8 cellular contexts compared by ENCODE assay signal in genomic region chr6:46652603-46653438, GRCh38. TPM values are rescaled to one million over a fixed set of nuclear protein-coding genes. Genes with fewer than 3 reads are reported as not detected.
A peak's percentile ranks its signal among the peaks of the same experiment; 100 is the strongest.
DNase-seq lines count a peak whose midpoint lies in the region; ATAC-seq and TF ChIP-seq lines count a peak whose summit lies in the region.

TSS of gene CYP39A1 (minus strand) at chr6:46652818. CDS start at chr6:46652582, 236 bp downstream.
TSS of gene SLC25A27 (plus strand) at chr6:46652975. CDS start at chr6:46653193, 218 bp downstream.

- H3K36me3 Mint-ChIP-seq in central memory CD8-positive, alpha-beta T cell (ENCODE audit: insufficient read depth) = peaks cover 5% of the 10 kb centered on the region

- no peaks in the 10 kb centered on the region for H3K9me3 Mint-ChIP-seq in central memory CD8-positive, alpha-beta T cell

- H3K4me1 ChIP-seq in smooth muscle cell (ENCODE audit: low read depth) = no peaks in the 10 kb centered on the region

- no peaks in the 10 kb centered on the region for H3K79me2 ChIP-seq in smooth muscle cell (ENCODE audit: low read depth)

- H3K4me3 ChIP-seq in smooth muscle cell = peak within 1 kb of the TSS; percentile 79

- no peak within 1 kb of the TSS for H3K27ac Mint-ChIP-seq in central memory CD8-positive, alpha-beta T cell (ENCODE audit: low read depth)

- peak; percentile 59 for DNase-seq in SIG-M5 treated with dmso at 0.1 percent for 504 hours (lab: John Stamatoyannopoulos, UW; ENCODE audit: unreplicated experiment)
- DNase-seq in SIG-M5 (lab: John Stamatoyannopoulos, UW) = no peak
- DNase-seq in NCI-H2196 treated with DMSO at 0.1 percent for 48 hours (lab: John Stamatoyannopoulos, UW; ENCODE audit: unreplicated experiment) = peak; percentile 75
- peak; percentile 36 for DNase-seq in activated CD4-positive, CD25-positive, alpha-beta regulatory T cell treated with anti-CD3 and anti-CD28 coated beads, Interleukin-2, amount 50 U/mL, for 16 hours (ENCODE audit: low read depth, low spot score)
- DNase-seq in central memory CD8-positive, alpha-beta T cell (ENCODE audit: low spot score in 2 of 2) = peak; percentile 37 to 49
- DNase-seq in inferior parietal cortex (ENCODE audit: extremely low spot score) = peak; percentile 90
- DNase-seq in smooth muscle cell (lab: John Stamatoyannopoulos, UW; ENCODE audit: unreplicated experiment) = peak; percentile 60

- peak within 1 kb of the TSS; percentile 31 for H3K9ac ChIP-seq in smooth muscle cell (ENCODE audit: low read depth)

- no peak for TF ChIP-seq CTCF in smooth muscle cell (IDR thresholded peaks at IDR 0.05; ENCODE audit: borderline replicate concordance, insufficient read depth, poor library complexity, severe bottlenecking)

- peak within 1 kb of the TSS; percentile 83 for H3K4me2 ChIP-seq in smooth muscle cell

- H3K4me1 Mint-ChIP-seq in central memory CD8-positive, alpha-beta T cell = peaks cover 13% of the 10 kb centered on the region

- H3K27me3 Mint-ChIP-seq in central memory CD8-positive, alpha-beta T cell = peaks cover 70% of the 10 kb centered on the region

- H3K4me3 Mint-ChIP-seq in central memory CD8-positive, alpha-beta T cell = peak within 1 kb of the TSS; percentile 82

- peak; percentile 100 for ATAC-seq in HG03108 (IDR thresholded peaks at IDR 0.05; ENCODE audit: unreplicated experiment)
- ATAC-seq in central memory CD8-positive, alpha-beta T cell (replicated peaks; ENCODE audit: extremely low read depth, poor library complexity, severe bottlenecking) = peak; percentile 96

- WGBS in smooth muscle cell (ENCODE audit: low lambda C conversion rate) = under 1% methylated on average over 59 of the region's 72 CpGs

- H3K9me3 ChIP-seq in smooth muscle cell (replicated peaks; ENCODE audit: low read depth) = no peaks in the 10 kb centered on the region

- no peaks in the 10 kb centered on the region for H4K20me1 ChIP-seq in smooth muscle cell (ENCODE audit: low read depth)

- peaks cover 19% of the 10 kb centered on the region for H3K27me3 ChIP-seq in smooth muscle cell (ENCODE audit: low read depth)

- H3F3A ChIP-seq in smooth muscle cell (ENCODE audit: low read depth) = no peaks in the 10 kb centered on the region

- H3K36me3 ChIP-seq in smooth muscle cell (ENCODE audit: low read depth) = no peaks in the 10 kb centered on the region

- peak within 1 kb of the TSS; percentile 81 for H2AFZ ChIP-seq in smooth muscle cell (ENCODE audit: low read depth)

- H3K27ac ChIP-seq in smooth muscle cell (ENCODE audit: low read depth) = no peak within 1 kb of the TSS

RNA-seq across cellular contexts. Expression of gene CYP39A1, which starts in this region (rescaled TPM):
- total RNA-seq in smooth muscle cell = 0.40 and 2.4 TPM in 2 replicates
- polyA plus RNA-seq in smooth muscle cell = 0.63 TPM in 1 of 2 replicates, not detected in the other

RNA-seq across cellular contexts. Expression of gene SLC25A27, which starts in this region (rescaled TPM):
- 3.7 and 4.9 TPM in 2 replicates for total RNA-seq in smooth muscle cell
- polyA plus RNA-seq in smooth muscle cell = 0.22 and 2.9 TPM in 2 replicates
